Comparison of ENCODE assay signal across 19 cellular contexts in genomic region chr2:203155406-203155805, GRCh38.
DNase-seq lines count a peak whose midpoint lies in the region; ATAC-seq and TF ChIP-seq lines count a peak whose summit lies in the region.
"Had no signal": no experiment of that assay in that cellular context is flagged by ENCODE, and none has a peak within 500 bp of the region (broad histone marks: within the 10 kb centered on the region; RNA-seq: fewer than 3 reads in every experiment).

No MANE protein-coding gene starts in this region.

- DNase-seq in CD4-positive, alpha-beta T cell = no peak
- DNase-seq in ELR (ENCODE audit: low read depth) (peak; percentile 8), NCI-H1105 treated with DMSO at 0.1 percent for 48 hours (lab: John Stamatoyannopoulos, UW) (peak; percentile 2), choroid plexus epithelial cell (ENCODE audit: low read depth) (no peak), inferior parietal cortex (ENCODE audit: extremely low spot score) (no peak), SHP77 (lab: John Stamatoyannopoulos, UW) (no peak), HT-29 (ENCODE audit: low spot score) (no peak), SIG-M5 (lab: John Stamatoyannopoulos, UW) (no peak)
- DNase-seq: activated T-cell treated with anti-CD3 and anti-CD28 coated beads, Interleukin-2, amount 50 U/mL, for 48 hours; anterior cingulate cortex; GF-D8; hypothalamus; right lobe of liver; stimulated activated CD4-positive, alpha-beta T cell treated with anti-CD3 and anti-CD28 coated beads, Interleukin-4, amount 100 ng/mL, for 1 hour; upper lobe of right lung had no signal

- H3K9me3 Mint-ChIP-seq in CD4-positive, alpha-beta T cell = no peaks in the 10 kb centered on the region
- H3K9me3 Mint-ChIP-seq: dendritic cell treated with granulocyte-macrophage colony-stimulating factor and Interleukin-4, amounts not matched to agents 40 ng/mL and 50 ng/mL, for 4 days; neural crest cell had no signal

- peaks cover 13% of the 10 kb centered on the region for H3K4me1 Mint-ChIP-seq in CD4-positive, alpha-beta T cell (ENCODE audit: low read depth)
- H3K4me1 Mint-ChIP-seq: neural crest cell had no signal

- no peak for ATAC-seq in CD4-positive, alpha-beta T cell (ENCODE audit: poor library complexity)
- ATAC-seq: upper lobe of right lung had no signal

- no peak overlapping the region for H3K4me3 ChIP-seq in choroid plexus epithelial cell (ENCODE audit: low read depth, low read length)
- H3K4me3 ChIP-seq: BLaER1, right lobe of liver, upper lobe of right lung had no signal

- H3K27me3 ChIP-seq in CD4-positive, alpha-beta T cell (ENCODE audit: control insufficient read depth, insufficient read depth, low read length) = no peaks in the 10 kb centered on the region
- H3K27me3 ChIP-seq: BLaER1, right lobe of liver, upper lobe of right lung had no signal

- no peak overlapping the region for H3K27ac ChIP-seq in CD4-positive, alpha-beta T cell (ENCODE audit: low read depth, low read length)
- H3K27ac ChIP-seq: BLaER1, right lobe of liver, upper lobe of right lung, VCaP had no signal

- no peaks in the 10 kb centered on the region for H3K27me3 Mint-ChIP-seq in CD4-positive, alpha-beta T cell
- H3K27me3 Mint-ChIP-seq: dendritic cell treated with granulocyte-macrophage colony-stimulating factor and Interleukin-4, amounts not matched to agents 40 ng/mL and 50 ng/mL, for 4 days had no signal

- no peak overlapping the region for H3K27ac Mint-ChIP-seq in CD4-positive, alpha-beta T cell
- H3K27ac Mint-ChIP-seq: dendritic cell treated with granulocyte-macrophage colony-stimulating factor and Interleukin-4, amounts not matched to agents 40 ng/mL and 50 ng/mL, for 4 days had no signal

- CTCF ChIA-PET in CD4-positive, alpha-beta T cell (lab: Charles Lee) = interaction anchor here (0.6 kb wide), 1 partner anchor 123 kb away, joined by 3 read pairs; no protein-coding TSS in a partner anchor

- POLR2A ChIA-PET in CD4-positive, alpha-beta T cell (lab: Charles Lee) = interaction anchor here (0.9 kb wide), 1 partner anchor 244 kb away, joined by 4 read pairs; the partner anchor contains the start of gene WDR12

- TF ChIP-seq CTCF in CD4-positive, alpha-beta T cell (IDR thresholded peaks at IDR 0.05) = peak; percentile 14
- peak; percentile 11 for TF ChIP-seq CTCF in choroid plexus epithelial cell (conservative IDR thresholded peaks at IDR 0.05; ENCODE audit: low read depth, low read length)

- intact Hi-C loops in CD4-positive, alpha-beta T cell (cut with DNase I, micrococcal nuclease) = loop anchor here in 1 of 2 experiments (10.0 kb wide), 1 partner anchor 581 kb away; no protein-coding TSS in a partner anchor

- H3K4me3 Mint-ChIP-seq in CD4-positive, alpha-beta T cell = no peak overlapping the region
- H3K4me3 Mint-ChIP-seq: dendritic cell treated with granulocyte-macrophage colony-stimulating factor and Interleukin-4, amounts not matched to agents 40 ng/mL and 50 ng/mL, for 4 days; neural crest cell had no signal

- H3K9me3 ChIP-seq in CD4-positive, alpha-beta T cell (ENCODE audit: control insufficient read depth, low read length) = no peaks in the 10 kb centered on the region
- H3K9me3 ChIP-seq: BLaER1, right lobe of liver, upper lobe of right lung had no signal

- peaks cover 19% of the 10 kb centered on the region for H3K36me3 Mint-ChIP-seq in CD4-positive, alpha-beta T cell (ENCODE audit: low read depth)

Comparison
In these comparisons a context has a peak if more than half of its experiments do, and no peak if none do; other contexts are left out.
1. DNase-seq: peak in ELR (single experiment) and NCI-H1105 treated with DMSO at 0.1 percent for 48 hours (single experiment); none in CD4-positive, alpha-beta T cell (0 of 10), choroid plexus epithelial cell (single experiment), inferior parietal cortex (single experiment), SHP77 (0 of 2), HT-29 (single experiment) and SIG-M5 (single experiment).